Comparison of ENCODE assay signal across 31 cellular contexts in the genomic region with DNA sequence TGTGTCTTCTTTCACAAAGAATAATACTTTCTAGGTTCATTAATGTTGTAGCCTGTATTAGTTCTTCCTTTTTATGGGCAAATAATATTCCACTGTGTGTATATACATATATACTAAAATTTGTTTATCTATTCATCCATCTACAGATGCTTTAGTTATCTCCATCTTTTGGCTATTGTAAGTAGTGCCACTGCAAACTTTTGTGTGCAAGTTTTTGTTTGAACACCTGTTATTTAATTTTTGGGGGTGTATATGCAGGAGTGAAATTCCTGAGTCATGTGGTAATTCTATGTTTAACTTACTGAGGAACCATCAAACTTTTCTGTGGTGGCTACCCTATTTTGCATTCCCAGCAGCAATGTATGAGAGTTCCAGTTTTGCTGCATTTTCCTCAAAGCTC. TPM values are rescaled to one million over a fixed set of nuclear protein-coding genes. Genes with fewer than 3 reads are reported as not detected.
"Had no signal": no experiment of that assay in that cellular context is flagged by ENCODE, and none has a peak within 500 bp of the region (broad histone marks: within the 10 kb centered on the region; RNA-seq: fewer than 3 reads in every experiment).

No MANE protein-coding gene starts in this region.

- H3K9me3 Mint-ChIP-seq: stimulated activated effector memory CD8-positive, alpha-beta T cell treated with anti-CD3 and anti-CD28 coated beads, Interleukin-12 subunit alpha, Interleukin-12 subunit beta, amount 100 ng/mL, for 72 hours; stimulated activated memory B cell treated with anti-CD40 and anti-IgM and Interleukin-4, amounts not matched to agents 10 μg/mL and 1 μg/mL and 100 μg/mL, for 72 hours; stimulated activated naive B cell treated with anti-CD40 and anti-IgM and Interleukin-4, amounts not matched to agents 10 μg/mL and 1 μg/mL and 100 μg/mL, for 72 hours; stimulated activated naive CD8-positive, alpha-beta T cell treated with anti-CD3 and anti-CD28 coated beads, Interleukin-15, amount 100 ng/mL, for 72 hours; stimulated activated naive CD8-positive, alpha-beta T cell treated with anti-CD3 and anti-CD28 coated beads, Interleukin-15, Interleukin-2, amounts not matched to agents 100 ng/mL and 50 ng/mL, for 24 hours had no signal

- H3K4me1 ChIP-seq: testis, tibial artery, upper lobe of right lung, uterus, vagina had no signal

- FAIRE-seq: urothelium cell line had no signal

- H3K4me3 Mint-ChIP-seq: stimulated activated effector memory CD8-positive, alpha-beta T cell treated with anti-CD3 and anti-CD28 coated beads, Interleukin-12 subunit alpha, Interleukin-12 subunit beta, amount 100 ng/mL, for 72 hours; stimulated activated memory B cell treated with anti-CD40 and anti-IgM and Interleukin-4, amounts not matched to agents 10 μg/mL and 1 μg/mL and 100 μg/mL, for 72 hours; stimulated activated naive B cell treated with anti-CD40 and anti-IgM and Interleukin-4, amounts not matched to agents 10 μg/mL and 1 μg/mL and 100 μg/mL, for 72 hours; stimulated activated naive CD8-positive, alpha-beta T cell treated with anti-CD3 and anti-CD28 coated beads, Interleukin-15, amount 100 ng/mL, for 72 hours; stimulated activated naive CD8-positive, alpha-beta T cell treated with anti-CD3 and anti-CD28 coated beads, Interleukin-15, Interleukin-2, amounts not matched to agents 100 ng/mL and 50 ng/mL, for 24 hours; type B pancreatic cell had no signal

- H3K9me3 ChIP-seq: stomach, suprapubic skin, testis, thoracic aorta, thyroid gland, tibial artery, tibial nerve, transverse colon, upper lobe of left lung, upper lobe of right lung, uterus, vagina had no signal

- H3K36me3 ChIP-seq: stomach, suprapubic skin, thoracic aorta, thyroid gland, tibial artery, tibial nerve, transverse colon, upper lobe of left lung, upper lobe of right lung, uterus, vagina had no signal

- H3K27ac ChIP-seq: stomach, suprapubic skin, testis, thoracic aorta, thyroid gland, tibial artery, tibial nerve, transverse colon, upper lobe of left lung, upper lobe of right lung, uterus, vagina had no signal

- H3K27ac Mint-ChIP-seq: stimulated activated effector memory CD8-positive, alpha-beta T cell treated with anti-CD3 and anti-CD28 coated beads, Interleukin-12 subunit alpha, Interleukin-12 subunit beta, amount 100 ng/mL, for 72 hours; stimulated activated memory B cell treated with anti-CD40 and anti-IgM and Interleukin-4, amounts not matched to agents 10 μg/mL and 1 μg/mL and 100 μg/mL, for 72 hours; stimulated activated naive B cell treated with anti-CD40 and anti-IgM and Interleukin-4, amounts not matched to agents 10 μg/mL and 1 μg/mL and 100 μg/mL, for 72 hours; stimulated activated naive CD8-positive, alpha-beta T cell treated with anti-CD3 and anti-CD28 coated beads, Interleukin-15, amount 100 ng/mL, for 72 hours; stimulated activated naive CD8-positive, alpha-beta T cell treated with anti-CD3 and anti-CD28 coated beads, Interleukin-15, Interleukin-2, amounts not matched to agents 100 ng/mL and 50 ng/mL, for 24 hours; type B pancreatic cell had no signal

- H3K27me3 ChIP-seq: stomach, suprapubic skin, testis, thyroid gland, tibial artery, tibial nerve, transverse colon, upper lobe of left lung, upper lobe of right lung, uterus, vagina had no signal

- H3K27me3 Mint-ChIP-seq: stimulated activated naive CD8-positive, alpha-beta T cell treated with anti-CD3 and anti-CD28 coated beads, Interleukin-15, amount 100 ng/mL, for 72 hours; stimulated activated naive CD8-positive, alpha-beta T cell treated with anti-CD3 and anti-CD28 coated beads, Interleukin-15, Interleukin-2, amounts not matched to agents 100 ng/mL and 50 ng/mL, for 24 hours; type B pancreatic cell had no signal

- ATAC-seq: stimulated activated effector memory CD8-positive, alpha-beta T cell treated with anti-CD3 and anti-CD28 coated beads, Interleukin-12 subunit alpha, Interleukin-12 subunit beta, amount 100 ng/mL, for 72 hours; stimulated activated memory B cell treated with anti-CD40 and anti-IgM and Interleukin-4, amounts not matched to agents 10 μg/mL and 1 μg/mL and 100 μg/mL, for 72 hours; stimulated activated naive B cell treated with anti-CD40 and anti-IgM and Interleukin-4, amounts not matched to agents 10 μg/mL and 1 μg/mL and 100 μg/mL, for 72 hours; stimulated activated naive CD8-positive, alpha-beta T cell treated with anti-CD3 and anti-CD28 coated beads, Interleukin-15, amount 100 ng/mL, for 72 hours; stimulated activated naive CD8-positive, alpha-beta T cell treated with anti-CD3 and anti-CD28 coated beads, Interleukin-15, Interleukin-2, amounts not matched to agents 100 U/mL and 50 U/mL, for 24 hours; upper lobe of right lung had no signal

- H3K4me3 ChIP-seq: stomach, suprapubic skin, testis, thoracic aorta, thyroid gland, tibial artery, tibial nerve, transverse colon, upper lobe of left lung, upper lobe of right lung, uterus, vagina had no signal

- H3K36me3 Mint-ChIP-seq: stimulated activated effector memory CD8-positive, alpha-beta T cell treated with anti-CD3 and anti-CD28 coated beads, Interleukin-12 subunit alpha, Interleukin-12 subunit beta, amount 100 ng/mL, for 72 hours; stimulated activated memory B cell treated with anti-CD40 and anti-IgM and Interleukin-4, amounts not matched to agents 10 μg/mL and 1 μg/mL and 100 μg/mL, for 72 hours; stimulated activated naive B cell treated with anti-CD40 and anti-IgM and Interleukin-4, amounts not matched to agents 10 μg/mL and 1 μg/mL and 100 μg/mL, for 72 hours; type B pancreatic cell had no signal

- DNase-seq: stimulated activated CD4-positive, alpha-beta T cell treated with anti-CD3 and anti-CD28 coated beads, Interleukin-2, amount 100 ng/mL, for 48 hours; stimulated activated CD4-positive, alpha-beta T cell treated with anti-CD3 and anti-CD28 coated beads, Interleukin-4, amount 100 ng/mL, for 1 hour; stimulated activated CD4-positive, alpha-beta T cell treated with anti-CD3 and anti-CD28 coated beads, Interleukin-4, amount 100 ng/mL, for 24 hours; stimulated activated CD4-positive, alpha-beta T cell treated with anti-CD3 and anti-CD28 coated beads, Interleukin-4, amount 100 ng/mL, for 4 hours; stimulated activated CD8-positive, alpha-beta memory T cell treated with anti-CD3 and anti-CD28 coated beads, Interleukin-4, amount 100 ng/mL, for 48 hours; stimulated activated naive B cell treated with anti-CD40 and anti-IgM and Interleukin-4, amounts not matched to agents 10 μg/mL and 1 μg/mL and 100 μg/mL, for 72 hours; stimulated activated naive CD4-positive, alpha-beta T cell; stimulated activated naive CD4-positive, alpha-beta T cell treated with Interleukin-2 at 50 U/mL for 16 hours; stimulated activated naive CD8-positive, alpha-beta T cell treated with anti-CD3 and anti-CD28 coated beads, Interleukin-15, amount 100 ng/mL, for 72 hours; stimulated activated naive CD8-positive, alpha-beta T cell treated with anti-CD3 and anti-CD28 coated beads, Interleukin-15, Interleukin-2, amounts not matched to agents 100 U/mL and 50 U/mL, for 24 hours; stomach; substantia nigra; testis; thyroid gland; tibial artery; transverse colon; trophoblast cell; upper lobe of left lung; upper lobe of right lung; uterus had no signal

RNA-seq across cellular contexts. Expression of gene AGR3, which starts 37.7 kb away (rescaled TPM):
- total RNA-seq: subcutaneous adipose tissue, temporal lobe, testis, tibial nerve, vagina had no signal
